Comparison of ENCODE assay signal across 10 cellular contexts in the genomic region with DNA sequence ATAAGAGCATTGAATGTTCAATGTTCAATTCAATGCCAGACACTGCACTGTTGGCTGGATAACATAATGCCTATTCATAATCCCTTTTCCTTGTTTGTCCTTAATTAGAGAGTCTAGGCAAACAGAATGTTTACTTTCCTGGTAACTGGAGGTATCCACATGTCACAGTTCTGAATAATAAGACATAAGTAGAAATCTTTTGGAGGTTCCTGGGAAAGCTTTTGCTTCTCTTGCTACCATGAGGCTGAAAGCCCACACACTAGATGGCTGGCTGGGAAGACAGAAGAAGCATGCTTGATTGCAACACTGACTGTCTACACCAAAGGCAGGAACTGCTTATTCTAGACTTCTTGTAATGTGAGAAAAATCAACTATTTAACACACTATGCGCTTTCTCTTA.
A peak's percentile ranks its signal among the peaks of the same experiment; 100 is the strongest.
DNase-seq lines count a peak whose midpoint lies in the region; ATAC-seq lines count a peak whose summit lies in the region.
"Had no signal": no experiment of that assay in that cellular context is flagged by ENCODE, and none has a peak within 500 bp of the region (broad histone marks: within the 10 kb centered on the region; RNA-seq: fewer than 3 reads in every experiment).

No MANE protein-coding gene starts in this region.

- no peaks in the 10 kb centered on the region for H3K27me3 Mint-ChIP-seq in activated CD4-positive, alpha-beta memory T cell treated with anti-CD3 and anti-CD28 coated beads, Interleukin-2, amount 10 ng/mL, durations not matched to agents 7 days and 5 days
- H3K27me3 Mint-ChIP-seq in activated CD4-positive, alpha-beta memory T cell treated with anti-CD3 and anti-CD28 coated beads for 36 hours: no peaks in the 10 kb centered on the region
- H3K27me3 Mint-ChIP-seq in stimulated activated memory B cell treated with anti-CD40 and anti-IgM and Interleukin-4, amounts not matched to agents 10 μg/mL and 1 μg/mL and 100 μg/mL, for 72 hours: no peaks in the 10 kb centered on the region

- H3K4me1 Mint-ChIP-seq in activated CD4-positive, alpha-beta memory T cell treated with anti-CD3 and anti-CD28 coated beads, Interleukin-2, amount 10 ng/mL, durations not matched to agents 7 days and 5 days: peaks cover 88% of the 10 kb centered on the region
- H3K4me1 Mint-ChIP-seq in activated CD4-positive, alpha-beta memory T cell treated with anti-CD3 and anti-CD28 coated beads for 36 hours (ENCODE audit: low read depth): peaks cover 27% of the 10 kb centered on the region
- H3K4me1 Mint-ChIP-seq in stimulated activated memory B cell treated with anti-CD40 and anti-IgM and Interleukin-4, amounts not matched to agents 10 μg/mL and 1 μg/mL and 100 μg/mL, for 72 hours: peaks cover 65% of the 10 kb centered on the region

- POLR2A ChIA-PET in activated CD4-positive, alpha-beta memory T cell treated with anti-CD3 and anti-CD28 coated beads, Interleukin-2, amount 10 ng/mL, durations not matched to agents 7 days and 5 days (lab: Charles Lee): interaction anchor here (1.1 to 3.3 kb wide), 3 partner anchors 10 to 13 kb away, joined by 3 to 28 read pairs (median 6); no protein-coding TSS in a partner anchor
- POLR2A ChIA-PET in activated CD4-positive, alpha-beta memory T cell treated with anti-CD3 and anti-CD28 coated beads for 36 hours (lab: Charles Lee): no interaction called here

- H3K27ac ChIP-seq in caudate nucleus (ENCODE audit: low read depth, low read length): peak overlapping the region; percentile 27

- DNase-seq in activated CD4-positive, alpha-beta memory T cell treated with anti-CD3 and anti-CD28 coated beads, Interleukin-2, amount 10 ng/mL, durations not matched to agents 7 days and 5 days: no peak
- DNase-seq in activated CD4-positive, alpha-beta memory T cell treated with anti-CD3 and anti-CD28 coated beads for 36 hours: no peak
- DNase-seq in NCI-H2029 (lab: John Stamatoyannopoulos, UW): peak; percentile 44
- peak in 1 of 61 donors; percentile 2 for DNase-seq in caudate nucleus (lab: John Stamatoyannopoulos, UW)
- DNase-seq in stimulated activated naive CD4-positive, alpha-beta T cell treated with Interleukin-2 at 50 U/mL for 16 hours (lab: John Stamatoyannopoulos, UW): no peak
- no peak for DNase-seq in COLO668 (lab: John Stamatoyannopoulos, UW; ENCODE audit: unreplicated experiment)
- DNase-seq in amniotic stem cell (lab: John Stamatoyannopoulos, UW): no peak
- DNase-seq: activated naive CD4-positive, alpha-beta T cell treated with anti-CD3 and anti-CD28 coated beads for 36 hours; DMS79 treated with DMSO at 0.1 percent for 48 hours had no signal

- intact Hi-C loops in activated CD4-positive, alpha-beta memory T cell treated with anti-CD3 and anti-CD28 coated beads for 36 hours (cut with micrococcal nuclease): no loop called here

- peaks cover 75% of the 10 kb centered on the region for H3K36me3 Mint-ChIP-seq in activated CD4-positive, alpha-beta memory T cell treated with anti-CD3 and anti-CD28 coated beads, Interleukin-2, amount 10 ng/mL, durations not matched to agents 7 days and 5 days (ENCODE audit: low read depth)
- H3K36me3 Mint-ChIP-seq in activated CD4-positive, alpha-beta memory T cell treated with anti-CD3 and anti-CD28 coated beads for 36 hours: peaks cover 2% of the 10 kb centered on the region
- H3K36me3 Mint-ChIP-seq in stimulated activated memory B cell treated with anti-CD40 and anti-IgM and Interleukin-4, amounts not matched to agents 10 μg/mL and 1 μg/mL and 100 μg/mL, for 72 hours: peaks cover 13% of the 10 kb centered on the region

- CTCF ChIA-PET in activated CD4-positive, alpha-beta memory T cell treated with anti-CD3 and anti-CD28 coated beads, Interleukin-2, amount 10 ng/mL, durations not matched to agents 7 days and 5 days (lab: Charles Lee): no interaction called here
- CTCF ChIA-PET in activated CD4-positive, alpha-beta memory T cell treated with anti-CD3 and anti-CD28 coated beads for 36 hours (lab: Charles Lee): no interaction called here

- no peak for ATAC-seq in stimulated activated memory B cell treated with anti-CD40 and anti-IgM and Interleukin-4, amounts not matched to agents 10 μg/mL and 1 μg/mL and 100 μg/mL, for 72 hours

- H3K9me3 Mint-ChIP-seq in activated CD4-positive, alpha-beta memory T cell treated with anti-CD3 and anti-CD28 coated beads, Interleukin-2, amount 10 ng/mL, durations not matched to agents 7 days and 5 days: peaks cover 28% of the 10 kb centered on the region
- peaks cover 5% of the 10 kb centered on the region for H3K9me3 Mint-ChIP-seq in activated CD4-positive, alpha-beta memory T cell treated with anti-CD3 and anti-CD28 coated beads for 36 hours
- H3K9me3 Mint-ChIP-seq in stimulated activated memory B cell treated with anti-CD40 and anti-IgM and Interleukin-4, amounts not matched to agents 10 μg/mL and 1 μg/mL and 100 μg/mL, for 72 hours: no peaks in the 10 kb centered on the region
- H3K9me3 Mint-ChIP-seq: activated naive CD4-positive, alpha-beta T cell treated with anti-CD3 and anti-CD28 coated beads for 36 hours had no signal

- no peak overlapping the region for H3K4me3 Mint-ChIP-seq in activated CD4-positive, alpha-beta memory T cell treated with anti-CD3 and anti-CD28 coated beads, Interleukin-2, amount 10 ng/mL, durations not matched to agents 7 days and 5 days
- no peak overlapping the region for H3K4me3 Mint-ChIP-seq in activated CD4-positive, alpha-beta memory T cell treated with anti-CD3 and anti-CD28 coated beads for 36 hours
- no peak overlapping the region for H3K4me3 Mint-ChIP-seq in stimulated activated memory B cell treated with anti-CD40 and anti-IgM and Interleukin-4, amounts not matched to agents 10 μg/mL and 1 μg/mL and 100 μg/mL, for 72 hours
- H3K4me3 Mint-ChIP-seq: activated naive CD4-positive, alpha-beta T cell treated with anti-CD3 and anti-CD28 coated beads for 36 hours had no signal

- H3K27ac Mint-ChIP-seq in activated CD4-positive, alpha-beta memory T cell treated with anti-CD3 and anti-CD28 coated beads, Interleukin-2, amount 10 ng/mL, durations not matched to agents 7 days and 5 days: peak overlapping the region; percentile 89
- H3K27ac Mint-ChIP-seq in activated CD4-positive, alpha-beta memory T cell treated with anti-CD3 and anti-CD28 coated beads for 36 hours: no peak overlapping the region
- H3K27ac Mint-ChIP-seq in stimulated activated memory B cell treated with anti-CD40 and anti-IgM and Interleukin-4, amounts not matched to agents 10 μg/mL and 1 μg/mL and 100 μg/mL, for 72 hours: peak overlapping the region; percentile 59
- H3K27ac Mint-ChIP-seq: activated naive CD4-positive, alpha-beta T cell treated with anti-CD3 and anti-CD28 coated beads for 36 hours had no signal
